Comparison of ENCODE assay signal across 8 cellular contexts in the genomic region with DNA sequence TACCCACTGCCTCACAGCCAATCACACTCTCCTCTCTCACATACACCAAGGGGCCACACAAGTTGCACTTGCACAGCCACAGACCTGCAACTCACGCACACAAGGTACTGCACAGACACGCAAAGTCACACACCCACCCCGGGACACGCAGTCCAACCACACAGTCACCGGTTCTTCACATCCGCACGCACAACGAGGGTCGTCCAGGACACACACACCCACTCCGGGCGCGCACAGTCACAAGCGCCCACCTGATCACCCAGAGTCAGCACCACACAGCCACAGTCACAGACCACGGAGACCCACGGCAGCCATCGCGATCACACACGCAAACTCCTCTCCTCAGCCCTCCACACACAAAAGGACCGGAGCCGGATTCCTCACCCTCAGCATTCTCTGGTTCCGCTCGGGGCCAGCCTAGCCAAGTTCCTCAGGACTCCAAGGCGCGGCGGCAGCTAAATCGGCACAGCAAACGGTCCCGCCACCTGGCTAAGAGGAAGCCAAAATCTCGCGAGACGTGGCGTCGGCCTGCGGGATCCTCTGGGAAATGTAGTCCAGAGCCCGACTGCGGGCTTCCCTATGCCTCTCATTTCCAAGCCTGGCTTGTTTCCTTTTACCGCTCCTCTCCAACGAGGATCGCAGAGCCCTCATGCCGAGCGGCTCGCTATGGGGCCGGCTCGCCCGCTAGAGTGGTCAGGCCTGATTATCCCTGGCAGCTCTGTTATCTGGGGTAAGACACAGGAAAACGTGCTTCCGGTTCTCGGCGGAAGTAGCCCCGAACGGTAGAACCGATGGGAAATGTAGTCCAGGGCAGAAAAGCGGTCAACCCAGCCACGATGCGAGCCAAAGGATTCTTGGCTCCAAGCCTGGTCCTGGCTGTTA. TPM values are rescaled to one million over a fixed set of nuclear protein-coding genes. Genes with fewer than 3 reads are reported as not detected.
DNase-seq lines count a peak whose midpoint lies in the region; ATAC-seq and TF ChIP-seq lines count a peak whose summit lies in the region.

A gene (minus strand): TSS at position 467 of the 882 bp plus-strand sequence. CDS start 10,201 bp downstream, outside the sequence.

- no peaks in the 10 kb centered on the region for H3K27me3 ChIP-seq in prostate gland (replicated peaks; ENCODE audit: insufficient read depth)

- peak; percentile 88 for DNase-seq in GM12864 (ENCODE audit: low read depth)
- peak; percentile 95 to 98 (median 98) for DNase-seq in NCI-H1417 (lab: John Stamatoyannopoulos, UW)
- peak; percentile 94 for DNase-seq in T follicular helper cell (ENCODE audit: low read depth)
- DNase-seq in amygdala (lab: John Stamatoyannopoulos, UW) = peak; percentile 66 to 99 (median 93)
- peak; percentile 98 for DNase-seq in left ventricle myocardium superior
- peak; percentile 95 for DNase-seq in prostate gland (ENCODE audit: low spot score)

- H3K9me3 ChIP-seq in prostate gland = no peaks in the 10 kb centered on the region

- peak; percentile 94 for ATAC-seq in HG02678 (IDR thresholded peaks at IDR 0.05; ENCODE audit: unreplicated experiment)
- peak; percentile 97 for ATAC-seq in left ventricle myocardium superior

- peak within 1 kb of the TSS; percentile 72 to 78 for H3K27ac ChIP-seq in prostate gland
- H3K27ac ChIP-seq in urinary bladder (ENCODE audit: low read depth) = peak within 1 kb of the TSS; percentile 57

- no peaks in the 10 kb centered on the region for H3K4me1 ChIP-seq in prostate gland (replicated peaks)
- no peaks in the 10 kb centered on the region for H3K4me1 ChIP-seq in urinary bladder (ENCODE audit: insufficient read depth)

- intact Hi-C loops in left ventricle myocardium superior (cut with micrococcal nuclease) (no loop called here), prostate gland (cut with DNase I) (no loop called here)

- peak; percentile 40 for TF ChIP-seq POLR2A in prostate gland (IDR thresholded peaks at IDR 0.05)

- H3K4me3 ChIP-seq in GM12864 (ENCODE audit: low read depth, low read length) = peak within 1 kb of the TSS; percentile 96
- peak within 1 kb of the TSS; percentile 64 to 85 for H3K4me3 ChIP-seq in prostate gland
- peak within 1 kb of the TSS; percentile 58 for H3K4me3 ChIP-seq in urinary bladder (ENCODE audit: low read depth, low read length)

- under 1% methylated on average over 55 of the region's 55 CpGs for WGBS in prostate gland
- under 1% methylated on average over 55 of the region's 55 CpGs for WGBS in urinary bladder

- H3K36me3 ChIP-seq in prostate gland (no peaks in the 10 kb centered on the region), urinary bladder (ENCODE audit: insufficient read depth) (no peaks in the 10 kb centered on the region)

- TF ChIP-seq CTCF in GM12864 (IDR thresholded peaks at IDR 0.05; ENCODE audit: low read depth, low read length, missing control alignments) (no peak), prostate gland (IDR thresholded peaks at IDR 0.05) (no peak)

RNA-seq across cellular contexts. Expression of the gene that starts here (rescaled TPM):
- total RNA-seq in left ventricle myocardium superior (5.6 TPM), prostate gland (1 to 10 TPM; 2.4 to 10.0 TPM), urinary bladder (10.8 TPM)
- polyA plus RNA-seq in urinary bladder = 1.0 TPM

Comparison
In these comparisons a context has a peak if more than half of its experiments do, and no peak if none do; other contexts are left out.
1. Peak in every context shown above with its lines: DNase-seq, ATAC-seq, H3K4me3 ChIP-seq and H3K27ac ChIP-seq.